Comparison of ENCODE assay signal across 10 cellular contexts in the genomic region with DNA sequence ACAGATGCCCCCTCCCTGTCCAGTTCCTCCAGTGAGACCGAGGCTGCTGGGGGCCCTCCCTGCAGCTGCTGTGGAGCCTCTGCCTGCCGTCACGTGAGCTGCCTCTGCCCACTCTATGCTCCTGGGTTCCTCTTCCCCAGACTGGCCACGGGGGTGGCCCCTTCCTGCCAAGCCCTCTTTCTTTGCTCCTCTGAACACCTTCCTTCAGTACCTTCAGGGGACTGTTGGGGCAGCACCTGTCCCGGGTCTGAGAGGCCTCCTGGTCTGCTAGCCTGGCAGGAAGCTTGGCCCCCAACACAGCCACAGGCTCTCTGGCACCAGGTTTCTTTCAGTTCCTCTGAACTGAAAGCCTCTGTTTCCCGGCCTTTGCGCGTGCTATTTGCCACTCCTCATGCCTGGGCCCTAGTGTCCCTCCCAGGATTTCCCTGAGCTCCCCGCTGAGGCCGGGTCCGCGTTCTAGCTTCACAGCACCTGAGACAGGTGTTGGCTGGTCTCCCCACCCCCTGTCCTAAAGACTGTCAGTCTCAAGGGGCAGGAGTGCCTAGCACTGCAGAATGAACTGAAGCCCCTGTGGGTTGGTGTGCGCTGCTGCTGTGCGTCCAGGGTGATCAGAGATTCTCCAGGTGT. TPM values are rescaled to one million over a fixed set of nuclear protein-coding genes. Genes with fewer than 3 reads are reported as not detected.
DNase-seq lines count a peak whose midpoint lies in the region; ATAC-seq, FAIRE-seq and TF ChIP-seq lines count a peak whose summit lies in the region.
"Had no signal": no experiment of that assay in that cellular context is flagged by ENCODE, and none has a peak within 500 bp of the region (broad histone marks: within the 10 kb centered on the region; RNA-seq: fewer than 3 reads in every experiment).

No MANE protein-coding gene starts in this region.

- H3K4me3 ChIP-seq in kidney (ENCODE audit: low read length in 2 of 2) = no peak overlapping the region

- peak overlapping the region; percentile 74 to 89 for H3K4me3 Mint-ChIP-seq in CD14-positive monocyte
- H3K4me3 Mint-ChIP-seq: activated naive CD4-positive, alpha-beta T cell treated with anti-CD3 and anti-CD28 coated beads, Interleukin-2, amount 50 U/mL, for 24 hours had no signal

- H3K36me3 Mint-ChIP-seq in CD14-positive monocyte = peaks cover 0 to 2% of the 10 kb centered on the region in 2 donors
- H3K36me3 Mint-ChIP-seq: activated naive CD4-positive, alpha-beta T cell treated with anti-CD3 and anti-CD28 coated beads, Interleukin-2, amount 50 U/mL, for 24 hours had no signal

- no peak for FAIRE-seq in kidney (lab: Jason Lieb, UNC)

- peak overlapping the region; percentile 97 to 98 (median 98) for H3K27ac Mint-ChIP-seq in CD14-positive monocyte
- H3K27ac Mint-ChIP-seq: activated naive CD4-positive, alpha-beta T cell treated with anti-CD3 and anti-CD28 coated beads, Interleukin-2, amount 50 U/mL, for 24 hours had no signal

- peaks cover 6 to 16% of the 10 kb centered on the region in 2 donors for H3K4me1 ChIP-seq in kidney (ENCODE audit: control insufficient read depth in 1 of 2, insufficient read depth in 1 of 2, low read depth in 1 of 2, low read length in 2 of 2)

- intact Hi-C loops in CD14-positive monocyte (cut with micrococcal nuclease) = loop anchor here (5.0 to 10.0 kb wide), 5 partner anchors 35 to 352 kb away; a partner anchor contains a TSS
- intact Hi-C loops in kidney (cut with DNase I) = no loop called here

- H3K27ac ChIP-seq in kidney (ENCODE audit: low read depth in 2 of 2, low read length in 2 of 2) = peak overlapping the region in 1 of 2 donors; percentile 17

- no peaks in the 10 kb centered on the region for H3K36me3 ChIP-seq in kidney (ENCODE audit: control insufficient read depth in 1 of 2, insufficient read depth in 2 of 2, low read length in 2 of 2)

- peaks cover 1 to 3% (median 2%) of the 10 kb centered on the region in 3 donors for H3K27me3 Mint-ChIP-seq in CD14-positive monocyte (ENCODE audit: low read depth in 3 of 3)
- H3K27me3 Mint-ChIP-seq: activated naive CD4-positive, alpha-beta T cell treated with anti-CD3 and anti-CD28 coated beads, Interleukin-2, amount 50 U/mL, for 24 hours had no signal

- peaks cover 70% of the 10 kb centered on the region for H3K4me1 Mint-ChIP-seq in CD14-positive monocyte

- DNase-seq in CD14-positive monocyte (ENCODE audit: low spot score) (peak; percentile 55), NOMO-1 (lab: John Stamatoyannopoulos, UW; ENCODE audit: unreplicated experiment in 2 of 2) (peak; percentile 80 to 86), kidney (peak; percentile 75), HK-2 (ENCODE audit: unreplicated experiment) (no peak), GM03348 (ENCODE audit: low spot score) (no peak)
- DNase-seq in stimulated activated CD4-positive, alpha-beta T cell treated with anti-CD3 and anti-CD28 coated beads, Interleukin-4, amount 100 ng/mL, for 24 hours = no peak

- ATAC-seq in GM21423 (IDR thresholded peaks at IDR 0.05; ENCODE audit: unreplicated experiment) (peak; percentile 62), GM19455 (IDR thresholded peaks at IDR 0.05; ENCODE audit: unreplicated experiment) (no peak)

- no peaks in the 10 kb centered on the region for H3K9me3 ChIP-seq in kidney (ENCODE audit: control insufficient read depth in 1 of 2, low read length in 2 of 2)

- H3K9me3 Mint-ChIP-seq in CD14-positive monocyte = peaks cover 0 to 5% (median 0%) of the 10 kb centered on the region in 7 donors
- H3K9me3 Mint-ChIP-seq: activated naive CD4-positive, alpha-beta T cell treated with anti-CD3 and anti-CD28 coated beads, Interleukin-2, amount 50 U/mL, for 24 hours had no signal

- H3K9ac ChIP-seq in kidney (ENCODE audit: low read length in 2 of 2) = no peak overlapping the region

- TF ChIP-seq CTCF in CD14-positive monocyte (IDR thresholded peaks at IDR 0.05) (no peak), kidney (IDR thresholded peaks at IDR 0.05; ENCODE audit: borderline replicate concordance, extremely low read depth, insufficient read depth) (peak; percentile 15)

RNA-seq across cellular contexts. Expression of a gene that starts 6.6 kb away (rescaled TPM):
- polyA plus RNA-seq in CD14-positive monocyte (100 to 1,000 TPM; 176 to 187 TPM), kidney (ENCODE audit: insufficient read depth, low read depth, low replicate concordance) (520 TPM)
- total RNA-seq in kidney = 303 TPM

RNA-seq across cellular contexts. Expression of a gene that starts 13.0 kb away (rescaled TPM):
- polyA plus RNA-seq in CD14-positive monocyte (1 to 10 TPM; 6.9 to 8.4 TPM), kidney (ENCODE audit: insufficient read depth, low read depth, low replicate concordance) (51.8 TPM)
- 52.1 TPM for total RNA-seq in kidney

RNA-seq across cellular contexts. Expression of a gene that starts 24.0 kb away (rescaled TPM):
- polyA plus RNA-seq in CD14-positive monocyte = under 1 TPM in 1 of 2 donors, not detected in 1; 0.56 TPM
- 0.54 TPM for total RNA-seq in kidney
- polyA plus RNA-seq in kidney (ENCODE audit: insufficient read depth, low read depth, low replicate concordance) = not detected
- polyA plus RNA-seq: BJ had no signal

RNA-seq across cellular contexts. Expression of a gene that starts 30.7 kb away (rescaled TPM):
- polyA plus RNA-seq in CD14-positive monocyte (10 to 100 TPM; 35.6 to 38.6 TPM), kidney (ENCODE audit: insufficient read depth, low read depth, low replicate concordance) (14.3 TPM)
- 52.3 TPM for total RNA-seq in kidney

RNA-seq across cellular contexts. Expression of a gene that starts 32.2 kb away (rescaled TPM):
- polyA plus RNA-seq in CD14-positive monocyte (1 to 10 TPM in 1 of 2 donors, under 1 TPM in 1; 0.76 to 2.1 TPM), kidney (ENCODE audit: insufficient read depth, low read depth, low replicate concordance) (23.9 TPM)
- total RNA-seq in kidney = 25.7 TPM

Comparison
In these comparisons a context has a peak if more than half of its experiments do, and no peak if none do; other contexts are left out.
1. DNase-seq: peak in CD14-positive monocyte (single experiment), NOMO-1 (2 of 2) and kidney (single experiment); none in stimulated activated CD4-positive, alpha-beta T cell treated with anti-CD3 and anti-CD28 coated beads, Interleukin-4, amount 100 ng/mL, for 24 hours (single experiment), HK-2 (single experiment) and GM03348 (single experiment).